In the genomic region with DNA sequence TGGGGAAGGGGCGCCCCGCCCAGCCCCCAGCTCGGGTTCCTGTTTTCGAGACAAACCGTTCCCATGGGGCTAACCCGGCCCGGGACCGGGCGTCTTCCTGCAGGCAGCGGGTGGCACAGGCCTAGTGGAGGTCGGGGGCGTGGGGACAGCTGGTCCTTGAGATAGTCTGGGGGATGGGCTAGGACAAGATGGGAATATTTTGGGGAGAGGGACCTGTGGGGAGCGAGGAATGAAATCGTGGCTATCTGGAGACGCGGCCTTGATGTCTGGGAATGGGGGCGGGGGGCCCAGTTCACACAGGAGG, we compare ENCODE assay signal across 8 cellular contexts. TPM values are rescaled to one million over a fixed set of nuclear protein-coding genes. Genes with fewer than 3 reads are reported as not detected.
DNase-seq lines count a peak whose midpoint lies in the region; ATAC-seq and TF ChIP-seq lines count a peak whose summit lies in the region.

No MANE protein-coding gene starts in this region.

- H3K36me3 ChIP-seq in SU-DHL-6 (ENCODE audit: low read length) (no peaks in the 10 kb centered on the region), ascending aorta (peaks cover 0 to under 1% of the 10 kb centered on the region in 2 donors)

- H3K4me2 ChIP-seq in SU-DHL-6 (ENCODE audit: low read depth, low read length, poor library complexity, severe bottlenecking) = peak overlapping the region; percentile 89

- H3K9me2 ChIP-seq in SU-DHL-6 (replicated peaks; ENCODE audit: insufficient read depth, low read length) = no peaks in the 10 kb centered on the region

- H2AFZ ChIP-seq in SU-DHL-6 (ENCODE audit: low read depth, low read length, severe bottlenecking) = peak overlapping the region; percentile 72

- DNase-seq in ascending aorta (ENCODE audit: low spot score in 2 of 2) (peak; percentile 51 to 90), left colon (peak; percentile 74 to 84), AG20443 (ENCODE audit: low spot score) (no peak), kidney glomerular epithelial cell (lab: John Stamatoyannopoulos, UW) (no peak)
- DNase-seq in stimulated activated CD8-positive, alpha-beta memory T cell treated with anti-CD3 and anti-CD28 coated beads, Interleukin-15, amount 100 ng/mL, for 4 hours (ENCODE audit: low read depth in 2 of 2) = peak; percentile 41 to 45

- H3K9ac ChIP-seq in SU-DHL-6 (ENCODE audit: low read length) = peak overlapping the region; percentile 55

- peaks cover 4 to 11% of the 10 kb centered on the region in 2 donors for H3K4me1 ChIP-seq in ascending aorta

- H3K27me3 ChIP-seq in SU-DHL-6 (ENCODE audit: low read length) (no peaks in the 10 kb centered on the region), ascending aorta (no peaks in the 10 kb centered on the region)

- intact Hi-C loops in ascending aorta (cut with DNase I) = no loop called here
- intact Hi-C loops in left colon (cut with DNase I, micrococcal nuclease) = no loop called here

- H3K4me3 ChIP-seq in SU-DHL-6 (ENCODE audit: insufficient read depth, low read length, poor library complexity, severe bottlenecking) (peak overlapping the region; percentile 53), ascending aorta (peak overlapping the region; percentile 86 to 89)

- peak; percentile 38 for ATAC-seq in GM21423 (IDR thresholded peaks at IDR 0.05; ENCODE audit: unreplicated experiment)
- no peak for ATAC-seq in left colon
- ATAC-seq in GM18867 (IDR thresholded peaks at IDR 0.05; ENCODE audit: unreplicated experiment) = no peak

- no peaks in the 10 kb centered on the region for H3K79me2 ChIP-seq in SU-DHL-6 (ENCODE audit: insufficient read depth, low read length)

- no peaks in the 10 kb centered on the region for H3K9me3 ChIP-seq in SU-DHL-6 (ENCODE audit: insufficient read depth, low read length)
- no peaks in the 10 kb centered on the region for H3K9me3 ChIP-seq in ascending aorta

- TF ChIP-seq CTCF in SU-DHL-6 (IDR thresholded peaks at IDR 0.05; ENCODE audit: insufficient read depth, low read length, poor library complexity, severe bottlenecking) (no peak), ascending aorta (IDR thresholded peaks at IDR 0.05) (no peak)

- no peaks in the 10 kb centered on the region for H4K20me1 ChIP-seq in SU-DHL-6 (ENCODE audit: low read depth, low read length)

- H3F3A ChIP-seq in SU-DHL-6 (ENCODE audit: insufficient read depth) = peaks cover 14% of the 10 kb centered on the region; the same call in 1 of the 2 replicates

- H3K27ac ChIP-seq in SU-DHL-6 (ENCODE audit: low read depth, low read length) (peak overlapping the region; percentile 68), ascending aorta (peak overlapping the region; percentile 98)

RNA-seq across cellular contexts. Expression of gene RASGRP2, which starts 1.2 kb away (rescaled TPM):
- total RNA-seq in ascending aorta (44.2 TPM), left colon (1 to 10 TPM; 2.0 to 7.7 TPM)

RNA-seq across cellular contexts. Expression of gene PYGM, which starts 14.6 kb away (rescaled TPM):
- total RNA-seq in ascending aorta (13.9 TPM), left colon (1 to 10 TPM in 1 of 2 donors, under 1 TPM in 1; 0.67 to 3.0 TPM)

RNA-seq across cellular contexts. Expression of gene NRXN2, which starts 22.2 kb away (rescaled TPM):
- total RNA-seq in ascending aorta (26.0 TPM), left colon (1 to 10 TPM; 3.6 to 5.3 TPM)

RNA-seq across cellular contexts. Expression of gene SF1, which starts 33.2 kb away (rescaled TPM):
- total RNA-seq in ascending aorta (332 TPM), left colon (100 to 1,000 TPM; 201 to 216 TPM)

RNA-seq across cellular contexts. Expression of gene MAP4K2, which starts 57.8 kb away (rescaled TPM):
- total RNA-seq in ascending aorta (34.0 TPM), left colon (10 to 100 TPM in 1 of 2 donors, 1 to 10 TPM in 1; 7.3 to 13.9 TPM)

Comparison
In these comparisons a context has a peak if more than half of its experiments do, and no peak if none do; other contexts are left out.
1. DNase-seq: peak in ascending aorta (2 of 2), left colon (2 of 2) and stimulated activated CD8-positive, alpha-beta memory T cell treated with anti-CD3 and anti-CD28 coated beads, Interleukin-15, amount 100 ng/mL, for 4 hours (2 of 2); none in AG20443 (single experiment) and kidney glomerular epithelial cell (single experiment).